In the genomic region with DNA sequence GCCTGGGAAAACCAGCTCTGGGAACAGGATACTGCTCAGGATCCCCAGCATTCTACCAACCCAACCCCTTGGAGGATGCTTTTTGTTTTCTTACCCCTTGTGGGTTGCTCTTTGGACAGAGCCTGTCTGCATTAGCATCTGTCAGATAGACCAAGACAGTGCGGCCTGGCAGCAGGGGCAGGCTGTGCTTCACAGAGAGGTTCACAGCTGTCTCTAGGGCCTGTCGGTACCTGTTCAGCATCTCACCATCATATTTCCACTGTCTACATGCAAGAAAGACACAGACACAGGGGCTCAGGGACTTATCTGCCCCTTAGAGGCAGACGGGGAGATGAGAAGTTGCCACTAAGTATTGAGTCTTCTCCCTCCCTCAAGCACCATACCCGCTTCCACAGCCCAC, we compare ENCODE assay signal across 26 cellular contexts. TPM values are rescaled to one million over a fixed set of nuclear protein-coding genes. Genes with fewer than 3 reads are reported as not detected.
"Had no signal": no experiment of that assay in that cellular context is flagged by ENCODE, and none has a peak within 500 bp of the region (broad histone marks: within the 10 kb centered on the region; RNA-seq: fewer than 3 reads in every experiment).

No MANE protein-coding gene starts in this region.

- DNase-seq: colonic mucosa; cortex of kidney; effector CD8-positive, alpha-beta T cell; effector memory CD8-positive, alpha-beta T cell; endodermal cell; erythroblast; esophagus squamous epithelium; foreskin fibroblast; foreskin melanocyte; gastrocnemius medialis; heart left ventricle; hippocampal formation; left cardiac atrium; left lung; left ventricle myocardium superior; lower lobe of right lung; mesenchymal stem cell; mucosa of descending colon; naive B cell; naive thymus-derived CD8-positive, alpha-beta T cell had no signal

- H3K4me1 Mint-ChIP-seq: mesothelial cell of epicardium had no signal

- H3K4me1 ChIP-seq: colonic mucosa, esophagus squamous epithelium, gastrocnemius medialis, heart left ventricle, lower lobe of right lung had no signal

- H3K4me3 Mint-ChIP-seq: dendritic cell treated with granulocyte-macrophage colony-stimulating factor and Interleukin-4, amounts not matched to agents 40 ng/mL and 50 ng/mL, for 4 days; effector memory CD8-positive, alpha-beta T cell; endodermal cell; mesothelial cell of epicardium; naive B cell; naive thymus-derived CD8-positive, alpha-beta T cell had no signal

- H3K27ac Mint-ChIP-seq: dendritic cell treated with granulocyte-macrophage colony-stimulating factor and Interleukin-4, amounts not matched to agents 40 ng/mL and 50 ng/mL, for 4 days; effector memory CD8-positive, alpha-beta T cell; endodermal cell; mesothelial cell of epicardium; naive thymus-derived CD8-positive, alpha-beta T cell had no signal

- H3K9me3 Mint-ChIP-seq: effector memory CD8-positive, alpha-beta T cell; endodermal cell; mesothelial cell of epicardium; naive B cell; naive thymus-derived CD8-positive, alpha-beta T cell had no signal

- H3K4me3 ChIP-seq: colonic mucosa, esophagus squamous epithelium, gastrocnemius medialis, heart left ventricle, left lung, lower lobe of right lung, mucosa of descending colon had no signal

- H3K9me3 ChIP-seq: colonic mucosa, esophagus squamous epithelium, gastrocnemius medialis, heart left ventricle, left lung, lower lobe of right lung, mucosa of descending colon had no signal

- H3K27me3 ChIP-seq: colonic mucosa, esophagus squamous epithelium, gastrocnemius medialis, heart left ventricle, left lung had no signal

- ATAC-seq: effector memory CD8-positive, alpha-beta T cell; esophagus mucosa; gastrocnemius medialis; heart left ventricle; left cardiac atrium; left lung; left ventricle myocardium superior; lower lobe of right lung; mucosa of descending colon; naive thymus-derived CD8-positive, alpha-beta T cell had no signal

- H3K27ac ChIP-seq: colonic mucosa, epithelial cell of prostate, esophagus squamous epithelium, gastrocnemius medialis, heart left ventricle, left lung, lower lobe of right lung had no signal

- H3K27me3 Mint-ChIP-seq: dendritic cell treated with granulocyte-macrophage colony-stimulating factor and Interleukin-4, amounts not matched to agents 40 ng/mL and 50 ng/mL, for 4 days; effector memory CD8-positive, alpha-beta T cell; naive B cell; naive thymus-derived CD8-positive, alpha-beta T cell had no signal

RNA-seq across cellular contexts. Expression of a gene that starts 44.5 kb away (rescaled TPM):
- total RNA-seq: glomerular endothelial cell had no signal
- polyA plus RNA-seq: keratinocyte had no signal
